In the genomic region with DNA sequence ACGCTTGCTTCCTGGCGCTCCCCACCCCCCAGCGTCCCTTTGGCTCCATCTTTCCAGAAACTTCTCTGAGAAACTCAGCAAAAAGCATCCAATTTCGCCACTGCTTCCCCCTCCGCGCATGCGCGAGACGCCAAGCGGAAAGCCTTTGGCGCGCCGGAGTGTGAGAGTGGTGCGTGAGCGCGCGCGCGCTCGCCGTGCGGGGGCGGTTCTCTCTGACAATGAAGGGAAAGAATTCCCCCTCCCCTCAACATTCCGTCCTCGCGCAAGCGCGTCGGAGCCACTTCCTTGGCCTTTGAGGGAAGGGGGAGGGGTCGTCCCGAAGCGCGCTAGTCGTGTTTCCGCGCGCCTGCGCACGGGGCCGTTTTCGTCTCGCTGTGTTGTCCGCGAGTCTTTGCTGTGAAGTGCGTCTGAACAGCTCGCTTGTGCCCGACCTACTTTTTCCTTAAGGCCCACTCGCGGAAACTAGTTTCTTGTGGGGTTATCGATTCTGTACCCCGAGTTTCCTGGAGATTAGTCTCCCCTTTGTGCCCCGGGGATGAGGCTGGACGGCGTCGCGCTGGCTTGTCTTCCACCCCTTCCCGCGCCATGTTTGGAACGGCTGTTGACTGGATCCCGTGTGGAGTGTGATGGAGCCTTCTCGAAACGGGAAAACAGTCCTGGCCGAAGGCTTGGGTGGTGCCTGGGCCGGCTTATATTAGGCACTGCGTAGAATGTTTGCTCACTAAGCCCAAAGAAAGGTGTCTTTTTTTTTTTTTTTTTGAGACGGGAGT, we compare ENCODE assay signal across 8 cellular contexts. TPM values are rescaled to one million over a fixed set of nuclear protein-coding genes. Genes with fewer than 3 reads are reported as not detected.
DNase-seq lines count a peak whose midpoint lies in the region; ATAC-seq lines count a peak whose summit lies in the region.

No MANE protein-coding gene starts in this region.

- H3K9me3 ChIP-seq in mononuclear cell (ENCODE audit: low read depth, low read length) = no peaks in the 10 kb centered on the region

- no peaks in the 10 kb centered on the region for H3K27me3 ChIP-seq in mononuclear cell (ENCODE audit: insufficient read depth, low read length)

- peaks cover 51% of the 10 kb centered on the region for H3K4me1 ChIP-seq in mononuclear cell (ENCODE audit: insufficient read depth, low read length)

- H3K27ac ChIP-seq in epithelial cell of prostate = peak overlapping the region; percentile 100

- peak; percentile 100 for DNase-seq in DMS 273 (lab: John Stamatoyannopoulos, UW; ENCODE audit: unreplicated experiment)
- peak; percentile 98 for DNase-seq in Jurkat, Clone E6-1 (ENCODE audit: low read depth, low spot score)
- DNase-seq in OCI-M2 (lab: John Stamatoyannopoulos, UW; ENCODE audit: unreplicated experiment) = peak; percentile 89
- peak; percentile 98 for DNase-seq in activated T-cell treated with anti-CD3 and anti-CD28 coated beads, Interleukin-2, amount 50 U/mL, for 1 hour
- DNase-seq in epithelial cell of prostate (ENCODE audit: low read depth, low spot score) = peak; percentile 94
- DNase-seq in stimulated activated CD8-positive, alpha-beta memory T cell treated with anti-CD3 and anti-CD28 coated beads, Interleukin-2, amount 100 ng/mL, for 1 hour (ENCODE audit: low read depth in 2 of 2) = peak; percentile 97 to 99

- ATAC-seq in GM21529 (IDR thresholded peaks at IDR 0.05; ENCODE audit: unreplicated experiment) = peak; percentile 43

- peak overlapping the region; percentile 92 for H3K4me3 ChIP-seq in Jurkat, Clone E6-1 (ENCODE audit: low read length)
- H3K4me3 ChIP-seq in mononuclear cell (ENCODE audit: low read length) = peak overlapping the region; percentile 98

RNA-seq across cellular contexts. Expression of gene SPEN, which starts 11.6 kb away (rescaled TPM):
- polyA plus RNA-seq in Jurkat, Clone E6-1 (2012; ENCODE audit: insufficient read depth, insufficient read length) = 37.7 TPM
- 94.9 TPM for total RNA-seq in mononuclear cell

RNA-seq across cellular contexts. Expression of gene UQCRHL, which starts 28.5 kb away (rescaled TPM):
- polyA plus RNA-seq in Jurkat, Clone E6-1 (2012; ENCODE audit: insufficient read depth, insufficient read length) = 2.0 TPM
- 1.2 TPM for total RNA-seq in mononuclear cell

Comparison
In these comparisons a context has a peak if more than half of its experiments do, and no peak if none do; other contexts are left out.
1. Peak in every context shown above with its lines: DNase-seq, ATAC-seq, H3K4me3 ChIP-seq and H3K27ac ChIP-seq.